In genomic region chr6:169452117-169452868, GRCh38 we compare ENCODE assay signal across 1 cellular context.
TF ChIP-seq lines count a peak whose summit lies in the region.

No MANE protein-coding gene starts in this region.

TF ChIP-seq in K562, 482 proteins besides CTCF, POLR2A, EP300 and RAD21 (continued from another document):
- no peak; the same call in 1 of the 2 replicates for TF ChIP-seq NKRF (IDR thresholded peaks at IDR 0.05; ENCODE audit: borderline replicate concordance)
- TF ChIP-seq NFXL1 (CRISPR knock-in tag; IDR thresholded peaks at IDR 0.05) = no peak
- no peak for TF ChIP-seq E2F4 (CRISPR knock-in tag; IDR thresholded peaks at IDR 0.05; ENCODE audit: low read depth)
- no peak for TF ChIP-seq USF1 (CRISPR knock-in tag; IDR thresholded peaks at IDR 0.05)
- TF ChIP-seq HBP1 (CRISPR knock-in tag; IDR thresholded peaks at IDR 0.05) = no peak
- TF ChIP-seq FOXA3 (CRISPR knock-in tag; conservative IDR thresholded peaks at IDR 0.05 in 1 of 2, IDR thresholded peaks at IDR 0.05 in 1 of 2) = no peak
- TF ChIP-seq HNRNPK (IDR thresholded peaks at IDR 0.05; ENCODE audit: low read depth, low read length, poor library complexity, severe bottlenecking) = no peak
- no peak for TF ChIP-seq KDM1A (IDR thresholded peaks at IDR 0.05)
- TF ChIP-seq ZNF507 (tag; conservative IDR thresholded peaks at IDR 0.05) = no peak
- TF ChIP-seq KAT8 (IDR thresholded peaks at IDR 0.05; ENCODE audit: low read depth) = no peak
- TF ChIP-seq PHTF2 (CRISPR knock-in tag; IDR thresholded peaks at IDR 0.05) = no peak
- no peak for TF ChIP-seq FOXP1 (CRISPR knock-in tag; IDR thresholded peaks at IDR 0.05)
- TF ChIP-seq ZNF3 (CRISPR knock-in tag; IDR thresholded peaks at IDR 0.05) = no peak
- TF ChIP-seq EWSR1 (IDR thresholded peaks at IDR 0.05; ENCODE audit: borderline replicate concordance, low read depth, partially characterized antibody) = no peak
- TF ChIP-seq SAP30 (IDR thresholded peaks at IDR 0.05; ENCODE audit: borderline replicate concordance, insufficient read depth, low read depth, low read length, poor library complexity, severe bottlenecking) = no peak
- TF ChIP-seq POLR2G (IDR thresholded peaks at IDR 0.05; ENCODE audit: low read depth, low read length) = peak; percentile 84
- no peak for TF ChIP-seq ZNF76 (CRISPR knock-in tag; IDR thresholded peaks at IDR 0.05; ENCODE audit: borderline replicate concordance)
- TF ChIP-seq ZNF445 (CRISPR knock-in tag; IDR thresholded peaks at IDR 0.05; ENCODE audit: low read depth) = no peak
- no peak for TF ChIP-seq ZEB2 (IDR thresholded peaks at IDR 0.05)
- no peak for TF ChIP-seq CREB1 (IDR thresholded peaks at IDR 0.05)
- TF ChIP-seq CREB1 (CRISPR knock-in tag; IDR thresholded peaks at IDR 0.05) = no peak
- TF ChIP-seq ZNF175 (CRISPR knock-in tag; IDR thresholded peaks at IDR 0.05; ENCODE audit: low read depth) = no peak
- TF ChIP-seq ZNF778 (CRISPR knock-in tag; IDR thresholded peaks at IDR 0.05) = no peak
- TF ChIP-seq BCL6 (CRISPR knock-in tag; IDR thresholded peaks at IDR 0.05) = no peak
- peak; percentile 86 for TF ChIP-seq MTA3 (IDR thresholded peaks at IDR 0.05; ENCODE audit: borderline replicate concordance)
- no peak for TF ChIP-seq SNAPC5 (CRISPR knock-in tag; IDR thresholded peaks at IDR 0.05)
- no peak for TF ChIP-seq ETV6 (IDR thresholded peaks at IDR 0.05; ENCODE audit: borderline replicate concordance in 1 of 2, low read depth in 2 of 2, low read length in 1 of 2)
- no peak for TF ChIP-seq ETV6 (CRISPR knock-in tag; IDR thresholded peaks at IDR 0.05; ENCODE audit: borderline replicate concordance)
- no peak for TF ChIP-seq LARP7 (IDR thresholded peaks at IDR 0.05)
- TF ChIP-seq GABPB2 (CRISPR knock-in tag; conservative IDR thresholded peaks at IDR 0.05) = no peak
- TF ChIP-seq USF2 (CRISPR knock-in tag; IDR thresholded peaks at IDR 0.05) = no peak
- TF ChIP-seq CGGBP1 (CRISPR knock-in tag; IDR thresholded peaks at IDR 0.05) = no peak
- TF ChIP-seq BDP1 (IDR thresholded peaks at IDR 0.05; ENCODE audit: insufficient read depth, insufficient read length) = no peak
- no peak for TF ChIP-seq SRSF1 (IDR thresholded peaks at IDR 0.05; ENCODE audit: low read depth, low read length)
- no peak for TF ChIP-seq SETDB1 (IDR thresholded peaks at IDR 0.05; ENCODE audit: low read length)
- peak; percentile 73; the same call in 1 of the 2 replicates for TF ChIP-seq STAT6 (CRISPR knock-in tag; IDR thresholded peaks at IDR 0.05)
- no peak for TF ChIP-seq OTX1 (CRISPR knock-in tag; IDR thresholded peaks at IDR 0.05)
- no peak for TF ChIP-seq ARID2 (IDR thresholded peaks at IDR 0.05)
- peak; percentile 99 for TF ChIP-seq ZBTB2 (IDR thresholded peaks at IDR 0.05)
- no peak for TF ChIP-seq GATAD2B (IDR thresholded peaks at IDR 0.05; ENCODE audit: borderline replicate concordance)
- TF ChIP-seq FOXK1 (CRISPR knock-in tag; IDR thresholded peaks at IDR 0.05; ENCODE audit: borderline replicate concordance) = no peak
- TF ChIP-seq ASH1L (IDR thresholded peaks at IDR 0.05; ENCODE audit: borderline replicate concordance, low read depth, partially characterized antibody) = no peak
- TF ChIP-seq CEBPB (tag; IDR thresholded peaks at IDR 0.05) = peak; percentile 72
- no peak for TF ChIP-seq CHCHD3 (CRISPR knock-in tag; IDR thresholded peaks at IDR 0.05)
- no peak for TF ChIP-seq ZNF274 (IDR thresholded peaks at IDR 0.05; ENCODE audit: borderline replicate concordance, low read depth, low read length)
- peak in 1 of 3 experiments; percentile 48 for TF ChIP-seq YY1 (IDR thresholded peaks at IDR 0.05; ENCODE audit: borderline replicate concordance in 1 of 3, control insufficient read depth in 1 of 3, extremely low read depth in 1 of 3, insufficient read depth in 3 of 3, insufficient read length in 1 of 3, insufficient replicate concordance in 2 of 3, low read depth in 1 of 3, low read length in 2 of 3)
- peak; percentile 74 to 76 for TF ChIP-seq NRF1 (conservative IDR thresholded peaks at IDR 0.05 in 1 of 2, IDR thresholded peaks at IDR 0.05 in 1 of 2)
- TF ChIP-seq CREB5 (CRISPR knock-in tag; IDR thresholded peaks at IDR 0.05) = no peak
